ENCODE assay signal across 10 cellular contexts in the genomic region with DNA sequence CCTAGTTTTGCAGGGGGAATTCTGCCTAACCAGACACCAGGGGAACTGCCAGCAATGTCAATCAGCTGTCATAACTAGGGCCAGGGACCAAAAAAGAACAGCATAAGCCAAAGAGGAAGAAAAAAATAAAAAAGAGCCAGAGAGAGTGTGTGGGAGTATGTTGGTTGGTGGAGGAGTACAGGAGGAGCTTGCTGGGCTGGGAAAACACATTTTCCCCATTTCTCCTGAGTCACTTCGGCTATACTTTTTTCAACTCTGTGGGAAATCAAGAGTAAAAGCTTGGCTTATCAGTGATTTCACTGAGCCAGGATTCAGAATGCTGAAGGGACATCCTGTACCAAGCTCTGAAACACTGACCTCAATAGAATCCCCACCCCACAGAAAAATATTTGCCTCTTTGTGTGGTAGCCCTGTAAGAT.
DNase-seq lines count a peak whose midpoint lies in the region; ATAC-seq and TF ChIP-seq lines count a peak whose summit lies in the region.
"Had no signal": no experiment of that assay in that cellular context is flagged by ENCODE, and none has a peak within 500 bp of the region (broad histone marks: within the 10 kb centered on the region; RNA-seq: fewer than 3 reads in every experiment).

No MANE protein-coding gene starts in this region.

- no peaks in the 10 kb centered on the region for H3K9me3 ChIP-seq in MM.1S (replicated peaks; ENCODE audit: insufficient read depth, low read length)

- no peaks in the 10 kb centered on the region for H4K20me1 ChIP-seq in MM.1S (ENCODE audit: insufficient read depth, low read length)

- H3K4me2 ChIP-seq in MM.1S (ENCODE audit: low read depth, low read length): no peak overlapping the region

- no peaks in the 10 kb centered on the region for H3K36me3 ChIP-seq in MM.1S (replicated peaks; ENCODE audit: insufficient read depth, low read length)

- H3K27me3 ChIP-seq in MM.1S (replicated peaks; ENCODE audit: insufficient read depth, low read length): no peaks in the 10 kb centered on the region

- peaks cover 14% of the 10 kb centered on the region for H3K4me1 ChIP-seq in MM.1S (ENCODE audit: low read length)

- no peaks in the 10 kb centered on the region for H3K9me3 Mint-ChIP-seq in activated naive CD8-positive, alpha-beta T cell treated with anti-CD3 and anti-CD28 coated beads, Interleukin-2, amount 50 U/mL, for 24 hours

- ATAC-seq in HG03439 (IDR thresholded peaks at IDR 0.05; ENCODE audit: unreplicated experiment) (no peak), esophagus mucosa (no peak)
- no peak for ATAC-seq in activated naive CD8-positive, alpha-beta T cell treated with anti-CD3 and anti-CD28 coated beads, Interleukin-2, amount 50 U/mL, for 24 hours

- no peaks in the 10 kb centered on the region for H3K9me2 ChIP-seq in MM.1S (replicated peaks; ENCODE audit: insufficient read depth, low read length)

- H3K36me3 Mint-ChIP-seq in activated naive CD8-positive, alpha-beta T cell treated with anti-CD3 and anti-CD28 coated beads, Interleukin-2, amount 50 U/mL, for 24 hours (ENCODE audit: low read depth): no peaks in the 10 kb centered on the region

- no peaks in the 10 kb centered on the region for H3K4me1 Mint-ChIP-seq in activated naive CD8-positive, alpha-beta T cell treated with anti-CD3 and anti-CD28 coated beads, Interleukin-2, amount 50 U/mL, for 24 hours

- H3K27ac ChIP-seq in MM.1S (ENCODE audit: low read length): no peak overlapping the region

- H3K27me3 Mint-ChIP-seq in activated naive CD8-positive, alpha-beta T cell treated with anti-CD3 and anti-CD28 coated beads, Interleukin-2, amount 50 U/mL, for 24 hours: peaks cover 14% of the 10 kb centered on the region

- 0 out of 2 replicates have a peak, but pooled peaks cover 3% of the 10 kb centered on the region for H3F3A ChIP-seq in MM.1S (ENCODE audit: insufficient read depth, low read length)

- no peak for TF ChIP-seq CTCF in MM.1S (IDR thresholded peaks at IDR 0.05; ENCODE audit: low read length)

- no peak overlapping the region for H3K9ac ChIP-seq in MM.1S (ENCODE audit: low read length)

- no peak overlapping the region for H3K27ac Mint-ChIP-seq in activated naive CD8-positive, alpha-beta T cell treated with anti-CD3 and anti-CD28 coated beads, Interleukin-2, amount 50 U/mL, for 24 hours

- H3K4me3 ChIP-seq in MM.1S (ENCODE audit: low read length): no peak overlapping the region

- peak; percentile 90 for DNase-seq in NCI-H226
- DNase-seq in dermis microvascular lymphatic vessel endothelial cell (ENCODE audit: low read depth in 2 of 2): peak; percentile 72 to 99
- DNase-seq in lung microvascular endothelial cell (ENCODE audit: low read depth in 2 of 2): peak; percentile 82 to 93
- DNase-seq in stromal cell of bone marrow (ENCODE audit: low read depth): peak; percentile 52
- DNase-seq in MM.1S: no peak
- DNase-seq in activated naive CD8-positive, alpha-beta T cell treated with anti-CD3 and anti-CD28 coated beads, Interleukin-2, amount 50 U/mL, for 24 hours: no peak
- DNase-seq: cortex of kidney, NCI-H1105 treated with DMSO at 0.1 percent for 48 hours had no signal

- H3K4me3 Mint-ChIP-seq in activated naive CD8-positive, alpha-beta T cell treated with anti-CD3 and anti-CD28 coated beads, Interleukin-2, amount 50 U/mL, for 24 hours: no peak overlapping the region

- H2AFZ ChIP-seq in MM.1S (ENCODE audit: low read length): no peak overlapping the region

- H3K79me2 ChIP-seq in MM.1S (ENCODE audit: low read length): no peaks in the 10 kb centered on the region

Comparison
In these comparisons a context has a peak if more than half of its experiments do, and no peak if none do; other contexts are left out.
1. DNase-seq: peak in NCI-H226 (single experiment), dermis microvascular lymphatic vessel endothelial cell (2 of 2), lung microvascular endothelial cell (2 of 2) and stromal cell of bone marrow (single experiment); none in MM.1S (single experiment) and activated naive CD8-positive, alpha-beta T cell treated with anti-CD3 and anti-CD28 coated beads, Interleukin-2, amount 50 U/mL, for 24 hours (single experiment).